Comparison of ENCODE assay signal across 27 cellular contexts in genomic region chr5:92553326-92553725, GRCh38.
DNase-seq lines count a peak whose midpoint lies in the region; ATAC-seq and TF ChIP-seq lines count a peak whose summit lies in the region.
"Had no signal": no experiment of that assay in that cellular context is flagged by ENCODE, and none has a peak within 500 bp of the region (broad histone marks: within the 10 kb centered on the region; RNA-seq: fewer than 3 reads in every experiment).

No MANE protein-coding gene starts in this region.

- H3F3A ChIP-seq in SK-N-SH (replicated peaks; ENCODE audit: insufficient read depth): peaks cover 21% of the 10 kb centered on the region
- peaks cover 7% of the 10 kb centered on the region for H3F3A ChIP-seq in smooth muscle cell (ENCODE audit: low read depth)

- H2AFZ ChIP-seq in SK-N-SH (ENCODE audit: low read depth) (peak overlapping the region; percentile 62; the same call in 1 of the 2 replicates), smooth muscle cell (ENCODE audit: low read depth) (peak overlapping the region; percentile 14)

- TF ChIP-seq RAD21 in SK-N-SH (IDR thresholded peaks at IDR 0.05; ENCODE audit: low read length): no peak

- ATAC-seq in SK-N-SH treated with all-trans-retinoic acid at 6 μM for 48 hours (no peak), RWPE2 (ENCODE audit: low read depth) (no peak)
- ATAC-seq: K562, lower lobe of right lung, upper lobe of right lung had no signal

- DNase-seq in SK-N-SH: no peak
- no peak for DNase-seq in RWPE2 (ENCODE audit: low spot score)
- no peak for DNase-seq in epithelial cell of prostate (ENCODE audit: low read depth, low spot score)
- DNase-seq in smooth muscle cell (lab: John Stamatoyannopoulos, UW; ENCODE audit: unreplicated experiment): no peak
- DNase-seq in HK-2 (ENCODE audit: unreplicated experiment): no peak
- no peak for DNase-seq in effector CD8-positive, alpha-beta T cell (lab: John Stamatoyannopoulos, UW)
- DNase-seq in suprapubic skin (ENCODE audit: low spot score in 2 of 2): no peak
- DNase-seq: 8988T; activated CD8-positive, alpha-beta memory T cell treated with anti-CD3 and anti-CD28 coated beads for 24 hours; activated T-cell treated with anti-CD3 and anti-CD28 coated beads, Interleukin-2, amount 50 U/mL, for 24 hours; amniotic stem cell; BE2C; dermis blood vessel endothelial cell; DMS79 treated with DMSO at 0.1 percent for 48 hours; glutamatergic neuron; kidney glomerular epithelial cell; lower lobe of right lung; MM.1S; NCI-H1436; SHP77 treated with DMSO at 0.1 percent for 48 hours; sigmoid colon; stimulated activated CD8-positive, alpha-beta memory T cell treated with anti-CD3 and anti-CD28 coated beads, Interleukin-4, amount 100 ng/mL, for 48 hours; T-helper 1 cell; upper lobe of right lung had no signal

- H3K9ac ChIP-seq in SK-N-SH (peak overlapping the region; percentile 59; the same call in 1 of the 2 replicates), smooth muscle cell (ENCODE audit: low read depth) (peak overlapping the region; percentile 94)

- H3K9me2 ChIP-seq in SK-N-SH: no peaks in the 10 kb centered on the region

- H3K4me3 ChIP-seq in SK-N-SH (ENCODE audit: low read depth in 2 of 2, low read length in 1 of 2) (no peak overlapping the region), RWPE2 (ENCODE audit: severe bottlenecking) (no peak overlapping the region), smooth muscle cell (no peak overlapping the region), suprapubic skin (no peak overlapping the region)
- H3K4me3 ChIP-seq: cardiac muscle cell, K562, lower lobe of right lung, sigmoid colon, upper lobe of right lung had no signal

- no peak for TF ChIP-seq POLR2A in suprapubic skin (IDR thresholded peaks at IDR 0.05)

- H3K27me3 ChIP-seq in SK-N-SH (ENCODE audit: insufficient read depth) (no peaks in the 10 kb centered on the region), RWPE2 (ENCODE audit: insufficient read depth, poor library complexity, severe bottlenecking) (no peaks in the 10 kb centered on the region), smooth muscle cell (ENCODE audit: low read depth) (no peaks in the 10 kb centered on the region), suprapubic skin (no peaks in the 10 kb centered on the region)
- H3K27me3 ChIP-seq: BE2C, cardiac muscle cell, sigmoid colon, upper lobe of right lung had no signal

- POLR2A ChIA-PET in SK-N-SH (lab: Yijun Ruan, JAX): no interaction called here

- H3K9me3 ChIP-seq in SK-N-SH (no peaks in the 10 kb centered on the region), RWPE2 (ENCODE audit: severe bottlenecking) (no peaks in the 10 kb centered on the region), smooth muscle cell (replicated peaks; ENCODE audit: low read depth) (no peaks in the 10 kb centered on the region), suprapubic skin (no peaks in the 10 kb centered on the region)
- H3K9me3 ChIP-seq: BE2C, lower lobe of right lung, sigmoid colon, upper lobe of right lung had no signal

- CTCF ChIA-PET in SK-N-SH (lab: Yijun Ruan, JAX): interaction anchor here (1.0 kb wide), 1 partner anchor 25 kb away, joined by 6 read pairs; no protein-coding TSS in a partner anchor

- H3K4me1 ChIP-seq in SK-N-SH (ENCODE audit: control insufficient read depth in 1 of 2, insufficient read depth in 2 of 2, low read depth in 1 of 2, low read length in 1 of 2): peaks cover 0 to 5% of the 10 kb centered on the region in 2 experiments; a peak in 2 of 4 replicates
- peaks cover 24% of the 10 kb centered on the region for H3K4me1 ChIP-seq in RWPE2 (ENCODE audit: insufficient read depth, poor library complexity, severe bottlenecking)
- peaks cover 31% of the 10 kb centered on the region for H3K4me1 ChIP-seq in smooth muscle cell (ENCODE audit: low read depth)
- no peaks in the 10 kb centered on the region for H3K4me1 ChIP-seq in suprapubic skin
- H3K4me1 ChIP-seq: BE2C, lower lobe of right lung, sigmoid colon, upper lobe of right lung had no signal

- H4K20me1 ChIP-seq in SK-N-SH (ENCODE audit: insufficient read depth) (no peaks in the 10 kb centered on the region), smooth muscle cell (ENCODE audit: low read depth) (no peaks in the 10 kb centered on the region)

- peak overlapping the region; percentile 36; the same call in 1 of the 2 replicates for H3K4me2 ChIP-seq in SK-N-SH
- H3K4me2 ChIP-seq in smooth muscle cell: peak overlapping the region; percentile 77

- H3K27ac ChIP-seq in SK-N-SH (ENCODE audit: low read depth in 2 of 2, low read length in 1 of 2) (peak overlapping the region; percentile 58 to 95; a peak in 3 of 4 replicates), RWPE2 (ENCODE audit: poor library complexity, severe bottlenecking) (peak overlapping the region; percentile 91), epithelial cell of prostate (peak overlapping the region; percentile 97), smooth muscle cell (ENCODE audit: low read depth) (peak overlapping the region; percentile 99), suprapubic skin (no peak overlapping the region)
- H3K27ac ChIP-seq: cardiac muscle cell, lower lobe of right lung, sigmoid colon, upper lobe of right lung had no signal

- H3K36me3 ChIP-seq in SK-N-SH (replicated peaks in 1 of 2; ENCODE audit: control insufficient read depth in 1 of 2, insufficient read depth in 2 of 2, low read length in 1 of 2) (no peaks in the 10 kb centered on the region), RWPE2 (ENCODE audit: low read depth) (no peaks in the 10 kb centered on the region), smooth muscle cell (ENCODE audit: low read depth) (no peaks in the 10 kb centered on the region), suprapubic skin (no peaks in the 10 kb centered on the region)
- H3K36me3 ChIP-seq: BE2C, cardiac muscle cell, lower lobe of right lung, sigmoid colon, upper lobe of right lung had no signal

- TF ChIP-seq EP300 in SK-N-SH (IDR thresholded peaks at IDR 0.05; ENCODE audit: borderline replicate concordance in 1 of 2, low read depth in 1 of 2, low read length in 1 of 2) (no peak), suprapubic skin (IDR thresholded peaks at IDR 0.05) (no peak)

- H3K79me2 ChIP-seq in SK-N-SH (ENCODE audit: insufficient read depth) (no peaks in the 10 kb centered on the region), smooth muscle cell (ENCODE audit: low read depth) (no peaks in the 10 kb centered on the region)

- no peak for TF ChIP-seq CTCF in SK-N-SH (IDR thresholded peaks at IDR 0.05)
- TF ChIP-seq CTCF in RWPE2 (IDR thresholded peaks at IDR 0.05; ENCODE audit: poor library complexity, severe bottlenecking): no peak
- TF ChIP-seq CTCF in smooth muscle cell (IDR thresholded peaks at IDR 0.05; ENCODE audit: borderline replicate concordance, insufficient read depth, poor library complexity, severe bottlenecking): no peak
- no peak for TF ChIP-seq CTCF in suprapubic skin (IDR thresholded peaks at IDR 0.05)

TF ChIP-seq in SK-N-SH, 30 proteins besides CTCF, POLR2A, EP300 and RAD21:
- TF ChIP-seq ZBTB33 (IDR thresholded peaks at IDR 0.05; ENCODE audit: borderline replicate concordance, low read depth): no peak
- no peak for TF ChIP-seq POLR2AphosphoS5 (IDR thresholded peaks at IDR 0.05; ENCODE audit: low read depth, low read length)
- TF ChIP-seq EZH2phosphoT487 (IDR thresholded peaks at IDR 0.05; ENCODE audit: borderline replicate concordance, low read depth): no peak
- no peak for TF ChIP-seq YY1 (IDR thresholded peaks at IDR 0.05; ENCODE audit: low read depth)
- no peak for TF ChIP-seq TCF12 (IDR thresholded peaks at IDR 0.05)

TF ChIP-seq in SK-N-SH treated with all-trans-retinoic acid at 6 μM for 48 hours, 23 proteins besides CTCF, POLR2A, EP300 and RAD21 (continues in another document):
- no peak for TF ChIP-seq TSHZ2 (CRISPR knock-in tag; IDR thresholded peaks at IDR 0.05)
- TF ChIP-seq PATZ1 (CRISPR knock-in tag; IDR thresholded peaks at IDR 0.05; ENCODE audit: borderline replicate concordance): no peak
- TF ChIP-seq ESRRG (CRISPR knock-in tag; IDR thresholded peaks at IDR 0.05): no peak
- TF ChIP-seq GLIS3 (CRISPR knock-in tag; IDR thresholded peaks at IDR 0.05): no peak
- TF ChIP-seq TOX (CRISPR knock-in tag; IDR thresholded peaks at IDR 0.05; ENCODE audit: borderline replicate concordance): no peak
- TF ChIP-seq ARNTL (CRISPR knock-in tag; IDR thresholded peaks at IDR 0.05; ENCODE audit: borderline replicate concordance, low read depth): no peak
